Comparison of ENCODE assay signal across 8 cellular contexts in the genomic region with DNA sequence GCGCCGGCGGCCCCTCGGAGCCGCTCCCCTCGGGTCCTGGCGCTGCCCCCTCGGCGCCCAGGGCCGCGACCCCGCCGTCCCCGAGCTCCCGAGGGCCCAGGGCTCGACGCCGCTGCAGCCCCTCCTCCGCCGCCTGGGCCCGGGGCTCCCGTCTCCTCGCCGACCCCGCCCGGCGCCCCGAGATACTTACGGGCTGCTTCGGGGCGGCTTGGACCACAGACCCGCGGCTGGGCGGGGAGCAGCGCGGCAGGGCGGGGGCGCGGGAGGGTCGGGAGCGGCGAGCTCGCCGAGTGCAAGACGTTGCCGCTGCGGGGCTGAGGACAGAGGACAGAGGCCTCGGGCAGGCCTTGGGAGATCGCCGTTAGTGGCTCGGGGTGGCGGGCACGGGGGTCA. TPM values are rescaled to one million over a fixed set of nuclear protein-coding genes. Genes with fewer than 3 reads are reported as not detected.
DNase-seq lines count a peak whose midpoint lies in the region; ATAC-seq and TF ChIP-seq lines count a peak whose summit lies in the region.

No MANE protein-coding gene starts in this region.

- ATAC-seq in GM18502 (IDR thresholded peaks at IDR 0.05; ENCODE audit: poor library complexity, unreplicated experiment) (peak; percentile 10), HG03045 (IDR thresholded peaks at IDR 0.05; ENCODE audit: unreplicated experiment) (peak; percentile 14), upper lobe of right lung (peak; percentile 1), GM18870 (IDR thresholded peaks at IDR 0.05; ENCODE audit: unreplicated experiment) (no peak)

- TF ChIP-seq CTCF in ascending aorta (IDR thresholded peaks at IDR 0.05), result no peak
- no peak for TF ChIP-seq CTCF in lower leg skin (IDR thresholded peaks at IDR 0.05)
- no peak for TF ChIP-seq CTCF in upper lobe of right lung (IDR thresholded peaks at IDR 0.05)

- H3K27ac ChIP-seq in ascending aorta, result peak overlapping the region; percentile 95 to 99
- peak overlapping the region; percentile 100 for H3K27ac ChIP-seq in upper lobe of right lung

- peak overlapping the region; percentile 98 to 99 for H3K4me3 ChIP-seq in ascending aorta
- H3K4me3 ChIP-seq in lower leg skin (ENCODE audit: low read depth, poor library complexity, severe bottlenecking), result peak overlapping the region; percentile 89
- H3K4me3 ChIP-seq in upper lobe of right lung, result peak overlapping the region; percentile 72

- no peak for DNase-seq in ascending aorta (ENCODE audit: low spot score in 2 of 2)
- DNase-seq in lower leg skin (ENCODE audit: low spot score in 2 of 2), result no peak
- no peak for DNase-seq in upper lobe of right lung
- DNase-seq in NCI-H2107 treated with DMSO at 0.1 percent for 48 hours (lab: John Stamatoyannopoulos, UW; ENCODE audit: unreplicated experiment), result no peak
- DNase-seq in erythroblast (lab: John Stamatoyannopoulos, UW), result no peak

- intact Hi-C loops in ascending aorta (cut with DNase I) (loop anchor here (1.0 to 5.0 kb wide), 4 partner anchors 53 to 286 kb away; a partner anchor contains a TSS), lower leg skin (cut with DNase I; ENCODE audit: low total_unique reads) (loop anchor here (5.0 kb wide), 1 partner anchor 86 kb away; no protein-coding TSS in a partner anchor), upper lobe of right lung (cut with DNase I) (no loop called here)

- 0% methylated on average over 5 of the region's 53 CpGs; no CpG with 5 or more reads in 1 of the 2 donors for WGBS in lower leg skin, 2 donors

- H3K4me1 ChIP-seq in ascending aorta (peaks cover 0 to 22% of the 10 kb centered on the region in 2 donors), upper lobe of right lung (peaks cover 38% of the 10 kb centered on the region)

- H3K27me3 ChIP-seq in ascending aorta (no peaks in the 10 kb centered on the region), upper lobe of right lung (no peaks in the 10 kb centered on the region)

- H3K36me3 ChIP-seq in ascending aorta (peaks cover 5 to 8% of the 10 kb centered on the region in 2 donors), upper lobe of right lung (peaks cover 33% of the 10 kb centered on the region)

- H3K9me3 ChIP-seq in ascending aorta (no peaks in the 10 kb centered on the region), upper lobe of right lung (no peaks in the 10 kb centered on the region)

- TF ChIP-seq POLR2A in lower leg skin (IDR thresholded peaks at IDR 0.05) (no peak), erythroblast (IDR thresholded peaks at IDR 0.05; ENCODE audit: low read length) (no peak)

RNA-seq across cellular contexts. Expression of a gene that starts 0.3 kb away (rescaled TPM):
- total RNA-seq in ascending aorta (41.7 TPM), lower leg skin (100 to 1,000 TPM; 130 to 156 (median 142) TPM), upper lobe of right lung (70.1 TPM)

RNA-seq across cellular contexts. Expression of a gene that starts 30.5 kb away (rescaled TPM):
- not detected for total RNA-seq in ascending aorta
- under 1 TPM in 3 of 4 donors, not detected in 1; 0.26 to 0.61 (median 0.59) TPM for total RNA-seq in lower leg skin
- 0.69 TPM for total RNA-seq in upper lobe of right lung
